In genomic region chr2:121297866-121298265, GRCh38 we compare ENCODE assay signal across 1 cellular context. TPM values are rescaled to one million over a fixed set of nuclear protein-coding genes. Genes with fewer than 3 reads are reported as not detected.
"Had no signal": no experiment of that assay in that cellular context is flagged by ENCODE, and none has a peak within 500 bp of the region (broad histone marks: within the 10 kb centered on the region; RNA-seq: fewer than 3 reads in every experiment).

No MANE protein-coding gene starts in this region.

RNA-seq across cellular contexts. Expression of gene TFCP2L1, which starts 12.9 kb away (rescaled TPM):
- total RNA-seq: RPMI7951 had no signal
